Comparison of ENCODE assay signal across 11 cellular contexts in the genomic region with DNA sequence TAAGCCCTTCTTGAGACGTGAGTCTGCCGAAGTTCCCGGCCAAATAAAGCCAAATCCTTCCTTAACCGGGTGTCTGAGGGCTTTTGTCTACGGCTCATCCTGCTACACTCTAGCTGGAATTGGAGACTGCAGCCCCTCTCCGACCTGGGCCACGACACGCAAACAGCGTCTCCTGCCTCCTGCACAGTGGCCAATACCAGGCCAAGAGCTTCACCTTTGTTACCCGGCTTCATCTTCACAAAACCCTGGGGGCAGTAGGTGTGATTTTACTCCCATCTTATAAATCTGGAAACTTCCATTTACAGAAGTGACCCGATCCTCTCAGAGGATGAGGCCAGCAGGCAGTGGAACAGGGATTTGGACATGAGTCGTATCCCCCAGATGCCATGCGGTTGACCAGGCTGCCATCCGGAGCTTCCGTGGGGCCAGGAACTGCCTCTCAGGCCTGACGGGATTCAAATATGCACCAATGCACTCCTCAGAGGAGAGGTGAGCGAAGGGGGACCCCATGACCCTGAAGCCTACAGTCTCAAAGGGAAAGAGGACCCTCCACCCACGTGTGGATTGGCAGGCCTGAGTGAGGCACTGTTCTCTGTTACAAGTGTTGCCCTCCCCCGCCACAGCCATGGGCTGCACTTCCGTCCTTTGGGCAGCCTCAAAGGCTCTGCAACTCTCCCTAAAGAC. TPM values are rescaled to one million over a fixed set of nuclear protein-coding genes. Genes with fewer than 3 reads are reported as not detected.
DNase-seq lines count a peak whose midpoint lies in the region; ATAC-seq, FAIRE-seq and TF ChIP-seq lines count a peak whose summit lies in the region.
"Had no signal": no experiment of that assay in that cellular context is flagged by ENCODE, and none has a peak within 500 bp of the region (broad histone marks: within the 10 kb centered on the region; RNA-seq: fewer than 3 reads in every experiment).

No MANE protein-coding gene starts in this region.

- no TSS peak for BruUV-seq in MCF 10A (replicated peaks; lab: Mats Ljungman, UMichigan)

- WGBS in testis, 2 donors: 81 to 90% methylated on average over 15 to 20 of the region's 20 CpGs

- POLR2A ChIA-PET in MCF 10A (lab: Yijun Ruan, JAX): no interaction called here

- H3K4me1 Mint-ChIP-seq in MCF 10A (ENCODE audit: insufficient read depth, unreplicated experiment): no peaks in the 10 kb centered on the region
- peaks cover 34 to 56% (median 50%) of the 10 kb centered on the region in 3 donors for H3K4me1 Mint-ChIP-seq in naive B cell

- intact Hi-C loops in breast epithelium (cut with DNase I; ENCODE audit: low total_unique reads): no loop called here
- intact Hi-C loops in MCF 10A (cut with micrococcal nuclease): no loop called here
- intact Hi-C loops in testis (cut with DNase I; ENCODE audit: low total_unique reads): no loop called here

- H3K27me3 Mint-ChIP-seq in MCF 10A (ENCODE audit: insufficient read depth, unreplicated experiment): no peaks in the 10 kb centered on the region
- H3K27me3 Mint-ChIP-seq in naive B cell: peaks cover 0 to 3% (median 0%) of the 10 kb centered on the region in 3 donors
- H3K27me3 Mint-ChIP-seq: T-cell had no signal

- H3K4me3 ChIP-seq in breast epithelium: no peak overlapping the region
- no peak overlapping the region for H3K4me3 ChIP-seq in testis

- TF ChIP-seq POLR2A in breast epithelium (IDR thresholded peaks at IDR 0.05) (no peak), testis (IDR thresholded peaks at IDR 0.05) (no peak)

- H3K9me3 ChIP-seq in breast epithelium: no peaks in the 10 kb centered on the region
- H3K9me3 ChIP-seq in testis: no peaks in the 10 kb centered on the region

- H3K27ac Mint-ChIP-seq in MCF 10A (ENCODE audit: low read depth, unreplicated experiment) (no peak overlapping the region), naive B cell (peak overlapping the region in 3 of 6 donors; percentile 19 to 60 (median 51))

- H3K4me1 ChIP-seq in breast epithelium (no peaks in the 10 kb centered on the region), testis (no peaks in the 10 kb centered on the region)

- H3K4me3 Mint-ChIP-seq in MCF 10A (ENCODE audit: unreplicated experiment) (no peak overlapping the region), naive B cell (peak overlapping the region in 5 of 8 donors; percentile 30 to 59 (median 52))
- H3K4me3 Mint-ChIP-seq: T-cell had no signal

- H3K27ac ChIP-seq in breast epithelium (no peak overlapping the region), testis (no peak overlapping the region)

- CTCF ChIA-PET in MCF 10A (lab: Yijun Ruan, JAX): no interaction called here

- H3K27me3 ChIP-seq in breast epithelium (no peaks in the 10 kb centered on the region), testis (no peaks in the 10 kb centered on the region)

- H3K36me3 Mint-ChIP-seq in MCF 10A (ENCODE audit: insufficient read depth, unreplicated experiment) (no peaks in the 10 kb centered on the region), naive B cell (no peaks in the 10 kb centered on the region)
- H3K36me3 Mint-ChIP-seq: T-cell had no signal

- H3K36me3 ChIP-seq in breast epithelium (no peaks in the 10 kb centered on the region), testis (ENCODE audit: low read depth, missing control alignments) (no peaks in the 10 kb centered on the region)

- TF ChIP-seq CTCF in breast epithelium (IDR thresholded peaks at IDR 0.05): no peak
- no peak for TF ChIP-seq CTCF in MCF 10A (IDR thresholded peaks at IDR 0.05; ENCODE audit: unreplicated experiment)
- no peak for TF ChIP-seq CTCF in testis (IDR thresholded peaks at IDR 0.05)

- ATAC-seq in naive B cell (ENCODE audit: low read depth in 2 of 2): no peak
- no peak for ATAC-seq in GM19035 (IDR thresholded peaks at IDR 0.05; ENCODE audit: unreplicated experiment)
- ATAC-seq: T-cell had no signal

- peak; percentile 10 to 48 for DNase-seq in breast epithelium (ENCODE audit: low spot score in 2 of 2)
- DNase-seq in MCF 10A (ENCODE audit: unreplicated experiment): no peak
- DNase-seq in activated CD8-positive, alpha-beta memory T cell treated with anti-CD3 and anti-CD28 coated beads, Interleukin-2, amount 50 U/mL, for 48 hours: peak; percentile 43
- no peak for DNase-seq in naive B cell
- DNase-seq in testis: peak; percentile 11
- DNase-seq in RCC 7860 (ENCODE audit: low spot score): no peak
- no peak for DNase-seq in NOMO-1 treated with DMSO at 0.1 percent for 48 hours (lab: John Stamatoyannopoulos, UW; ENCODE audit: unreplicated experiment)
- DNase-seq: AML-193, NCI-H1694 treated with DMSO at 0.1 percent for 48 hours had no signal

- FAIRE-seq in RCC 7860 (lab: Jason Lieb, UNC): no peak

- H3K9me3 Mint-ChIP-seq in MCF 10A (ENCODE audit: unreplicated experiment): no peaks in the 10 kb centered on the region
- H3K9me3 Mint-ChIP-seq in naive B cell: no peaks in the 10 kb centered on the region
- H3K9me3 Mint-ChIP-seq: T-cell had no signal

RNA-seq across cellular contexts. Expression of gene KLF13, which starts 53.2 kb away (rescaled TPM):
- 10 to 100 TPM; 26.3 to 52.2 (median 28.2) TPM for total RNA-seq in breast epithelium
- 83.1 and 110 TPM in 2 replicates for total RNA-seq in MCF 10A (2022)
- polyA plus RNA-seq in naive B cell (ENCODE audit: low read depth in 6 of 6): 10 to 100 TPM; 16.6 to 58.8 (median 40.0) TPM
- total RNA-seq in testis: 10 to 100 TPM; 41.9 to 61.7 TPM
- polyA plus RNA-seq in testis (ENCODE audit: insufficient read depth, low read depth, low replicate concordance): 45.7 TPM

Comparison
In these comparisons a context has a peak if more than half of its experiments do, and no peak if none do; other contexts are left out.
1. DNase-seq: peak in breast epithelium (2 of 2), activated CD8-positive, alpha-beta memory T cell treated with anti-CD3 and anti-CD28 coated beads, Interleukin-2, amount 50 U/mL, for 48 hours (single experiment) and testis (single experiment); none in MCF 10A (single experiment), naive B cell (single experiment), RCC 7860 (single experiment) and NOMO-1 treated with DMSO at 0.1 percent for 48 hours (single experiment).